ENCODE assay signal across 19 cellular contexts in the genomic region with DNA sequence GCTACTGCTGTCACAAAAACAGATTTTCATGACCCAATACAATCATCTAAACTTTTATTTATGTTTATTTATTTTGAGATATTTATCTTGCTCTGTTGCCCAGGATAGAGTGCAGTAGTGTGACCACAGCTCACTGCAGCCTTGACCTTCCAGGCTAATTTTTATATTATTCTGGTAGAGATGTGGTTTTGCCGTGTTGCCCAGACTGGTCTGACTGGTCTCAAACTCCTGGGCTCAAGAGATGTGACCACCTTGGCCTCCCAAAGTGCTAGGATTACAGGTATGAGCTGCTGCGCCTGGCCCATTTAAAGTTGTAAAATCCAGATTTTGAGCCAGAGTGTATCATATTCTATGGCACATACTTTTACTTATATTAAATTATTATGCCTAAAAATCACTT. TPM values are rescaled to one million over a fixed set of nuclear protein-coding genes. Genes with fewer than 3 reads are reported as not detected.
DNase-seq lines count a peak whose midpoint lies in the region; ATAC-seq, FAIRE-seq and TF ChIP-seq lines count a peak whose summit lies in the region.
"Had no signal": no experiment of that assay in that cellular context is flagged by ENCODE, and none has a peak within 500 bp of the region (broad histone marks: within the 10 kb centered on the region; RNA-seq: fewer than 3 reads in every experiment).

No MANE protein-coding gene starts in this region.

- H3K27ac ChIP-seq in SU-DHL-6 (ENCODE audit: low read depth, low read length), result 0 out of 2 replicates have a peak overlapping the region, but pooled peaks have one; percentile 1
- H3K27ac ChIP-seq: 22Rv1; BLaER1 treated with 17β-estradiol and CSF1 and Interleukin-3, amounts not matched to agents 10 nM and 100 nM had no signal

- no peak overlapping the region for H3K9ac ChIP-seq in SU-DHL-6 (ENCODE audit: low read length)
- H3K9ac ChIP-seq: BLaER1 treated with 17β-estradiol and CSF1 and Interleukin-3, amounts not matched to agents 10 nM and 100 nM had no signal

- no peak overlapping the region for H2AFZ ChIP-seq in SU-DHL-6 (ENCODE audit: low read depth, low read length, severe bottlenecking)
- H2AFZ ChIP-seq: GM23338 had no signal

- no peaks in the 10 kb centered on the region for H3K27me3 ChIP-seq in SU-DHL-6 (ENCODE audit: low read length)
- no peaks in the 10 kb centered on the region for H3K27me3 ChIP-seq in H7 (ENCODE audit: control insufficient read depth, insufficient read depth, low read length)
- H3K27me3 ChIP-seq: BLaER1 treated with 17β-estradiol and CSF1 and Interleukin-3, amounts not matched to agents 10 nM and 100 nM had no signal

- no peak overlapping the region for H3K4me2 ChIP-seq in SU-DHL-6 (ENCODE audit: low read depth, low read length, poor library complexity, severe bottlenecking)
- H3K4me2 ChIP-seq: GM23338 had no signal

- no peak for TF ChIP-seq CTCF in SU-DHL-6 (IDR thresholded peaks at IDR 0.05; ENCODE audit: insufficient read depth, low read length, poor library complexity, severe bottlenecking)

- H3K9me3 ChIP-seq in SU-DHL-6 (ENCODE audit: insufficient read depth, low read length), result no peaks in the 10 kb centered on the region

- H3K4me3 ChIP-seq in SU-DHL-6 (ENCODE audit: insufficient read depth, low read length, poor library complexity, severe bottlenecking), result no peak overlapping the region
- H3K4me3 ChIP-seq in H7 (ENCODE audit: insufficient read depth, low read depth, low read length), result no peak overlapping the region
- H3K4me3 ChIP-seq: BLaER1 treated with 17β-estradiol and CSF1 and Interleukin-3, amounts not matched to agents 10 nM and 100 nM; GM12878; GM23338; K562 had no signal

- H3K9me2 ChIP-seq in SU-DHL-6 (replicated peaks; ENCODE audit: insufficient read depth, low read length), result no peaks in the 10 kb centered on the region

- H4K20me1 ChIP-seq in SU-DHL-6 (ENCODE audit: low read depth, low read length), result no peaks in the 10 kb centered on the region
- H4K20me1 ChIP-seq: BLaER1 treated with 17β-estradiol and CSF1 and Interleukin-3, amounts not matched to agents 10 nM and 100 nM had no signal

- ATAC-seq in GM19463 (IDR thresholded peaks at IDR 0.05; ENCODE audit: unreplicated experiment), result no peak
- ATAC-seq: CD8-positive, alpha-beta T cell; GM12878; GM23338; K562 had no signal

- peaks cover 22% of the 10 kb centered on the region; the same call in 1 of the 2 replicates for H3K36me3 ChIP-seq in SU-DHL-6 (ENCODE audit: low read length)
- H3K36me3 ChIP-seq in H7 (replicated peaks; ENCODE audit: control insufficient read depth, insufficient read depth, low read length), result no peaks in the 10 kb centered on the region

- DNase-seq in SIG-M5 treated with dmso at 0.1 percent for 504 hours (lab: John Stamatoyannopoulos, UW; ENCODE audit: unreplicated experiment), result peak; percentile 21
- DNase-seq in SIG-M5 (lab: John Stamatoyannopoulos, UW), result no peak
- no peak for DNase-seq in HTR-8/SVneo (ENCODE audit: insufficient read length, low spot score)
- no peak for DNase-seq in 8988T
- DNase-seq in H7, result no peak
- DNase-seq: CD8-positive, alpha-beta T cell; DMS 273 treated with DMSO at 0.1 percent for 48 hours; DMS53; DND-41; EL; IMR-90 had no signal

- peak; percentile 54 for FAIRE-seq in HTR-8/SVneo (lab: Jason Lieb, UNC)
- FAIRE-seq: GM12878, H54, K562 had no signal

- H3F3A ChIP-seq in SU-DHL-6 (ENCODE audit: insufficient read depth), result peaks cover 28% of the 10 kb centered on the region

- H3K79me2 ChIP-seq in SU-DHL-6 (ENCODE audit: insufficient read depth, low read length), result peaks cover 53% of the 10 kb centered on the region

RNA-seq across cellular contexts. Expression of a gene that starts 49.2 kb away (rescaled TPM):
- 8.1 and 12.5 TPM in 2 replicates for total RNA-seq in H7 (2014; rRNA removed; shearing (Covaris generic))
